1 cellular context compared by ENCODE assay signal in genomic region chr20:2840138-2840966, GRCh38.
TF ChIP-seq lines count a peak whose summit lies in the region.

PCED1A (minus strand) TSS chr20:2840655; CDS start chr20:2839912, 743 bp downstream.
VPS16 (plus strand) TSS chr20:2840745; CDS start chr20:2840775, 30 bp downstream.

TF ChIP-seq in HepG2, 621 proteins besides CTCF, POLR2A, EP300 and RAD21 (continued from another document and continues in another):
- TF ChIP-seq ZBTB26 (CRISPR knock-in tag; IDR thresholded peaks at IDR 0.05; ENCODE audit: borderline replicate concordance) (peak; percentile 75; the same call in 1 of the 2 replicates), NR0B2 (CRISPR knock-in tag; IDR thresholded peaks at IDR 0.05) (peak; percentile 97), ELF1 (CRISPR knock-in tag; IDR thresholded peaks at IDR 0.05) (peak; percentile 97), ZNF460 (CRISPR knock-in tag; IDR thresholded peaks at IDR 0.05; ENCODE audit: borderline replicate concordance) (0 out of 2 replicates have a peak, but pooled peaks have one; percentile 44), ZNF652 (CRISPR knock-in tag; IDR thresholded peaks at IDR 0.05; ENCODE audit: borderline replicate concordance, low read depth) (no peak), ZNF569 (CRISPR knock-in tag; IDR thresholded peaks at IDR 0.05; ENCODE audit: borderline replicate concordance) (peak; percentile 90; the same call in 1 of the 2 replicates), ZNF629 (CRISPR knock-in tag; conservative IDR thresholded peaks at IDR 0.05) (peak; percentile 47; the same call in 1 of the 2 replicates), ZNF296 (CRISPR knock-in tag; conservative IDR thresholded peaks at IDR 0.05) (peak; percentile 34), STAG1 (CRISPR knock-in tag; IDR thresholded peaks at IDR 0.05) (no peak), ZNF816 (CRISPR knock-in tag; IDR thresholded peaks at IDR 0.05; ENCODE audit: borderline replicate concordance) (peak; percentile 66; the same call in 1 of the 2 replicates), RELA (CRISPR knock-in tag; IDR thresholded peaks at IDR 0.05) (0 out of 2 replicates have a peak, but pooled peaks have one; percentile 28), GMEB2 (CRISPR knock-in tag; IDR thresholded peaks at IDR 0.05; ENCODE audit: low read depth) (peak; percentile 67; the same call in 1 of the 2 replicates), ZNF260 (CRISPR knock-in tag; IDR thresholded peaks at IDR 0.05; ENCODE audit: borderline replicate concordance, low read depth) (peak; percentile 96; the same call in 1 of the 2 replicates), SAP130 (CRISPR knock-in tag; IDR thresholded peaks at IDR 0.05; ENCODE audit: low read depth) (peak; percentile 96), SSRP1 (CRISPR knock-in tag; IDR thresholded peaks at IDR 0.05) (no peak), AKNA (CRISPR knock-in tag; IDR thresholded peaks at IDR 0.05; ENCODE audit: borderline replicate concordance) (peak; percentile 98), KLF13 (CRISPR knock-in tag; IDR thresholded peaks at IDR 0.05) (peak; percentile 92), NFYC (CRISPR knock-in tag; IDR thresholded peaks at IDR 0.05) (peak; percentile 42; the same call in 1 of the 2 replicates), ZNF574 (CRISPR knock-in tag; IDR thresholded peaks at IDR 0.05) (peak; percentile 98), TCF7 (IDR thresholded peaks at IDR 0.05; ENCODE audit: low read depth) (no peak), ERF (CRISPR knock-in tag; IDR thresholded peaks at IDR 0.05) (peak; percentile 96), YY1 (IDR thresholded peaks at IDR 0.05; ENCODE audit: insufficient read depth, insufficient replicate concordance, low read depth, low read length) (peak; percentile 100), SMARCC2 (IDR thresholded peaks at IDR 0.05) (no peak), FOSL1 (CRISPR knock-in tag; IDR thresholded peaks at IDR 0.05; ENCODE audit: borderline replicate concordance) (no peak; the same call in 1 of the 2 replicates), ZNF142 (CRISPR knock-in tag; IDR thresholded peaks at IDR 0.05) (peak; percentile 68; the same call in 1 of the 2 replicates), AHDC1 (CRISPR knock-in tag; IDR thresholded peaks at IDR 0.05; ENCODE audit: borderline replicate concordance) (peak; percentile 73), AKAP8 (CRISPR knock-in tag; IDR thresholded peaks at IDR 0.05) (peak; percentile 86; the same call in 1 of the 2 replicates), ZNF496 (CRISPR knock-in tag; IDR thresholded peaks at IDR 0.05; ENCODE audit: insufficient replicate concordance) (peak; percentile 10), ZNF660 (CRISPR knock-in tag; IDR thresholded peaks at IDR 0.05; ENCODE audit: borderline replicate concordance, low read depth) (no peak)
